11 cellular contexts compared by ENCODE assay signal in genomic region chrX:46953137-46953527, GRCh38. TPM values are rescaled to one million over a fixed set of nuclear protein-coding genes. Genes with fewer than 3 reads are reported as not detected.
DNase-seq lines count a peak whose midpoint lies in the region; ATAC-seq and TF ChIP-seq lines count a peak whose summit lies in the region.
"Had no signal": no experiment of that assay in that cellular context is flagged by ENCODE, and none has a peak within 500 bp of the region (broad histone marks: within the 10 kb centered on the region; RNA-seq: fewer than 3 reads in every experiment).

No MANE protein-coding gene starts in this region.

- peaks cover 18% of the 10 kb centered on the region for H3K9me3 Mint-ChIP-seq in progenitor cell of endocrine pancreas (ENCODE audit: low read depth)

- H3K27me3 ChIP-seq in suprapubic skin (no peaks in the 10 kb centered on the region), smooth muscle cell (ENCODE audit: low read depth) (no peaks in the 10 kb centered on the region)

- H3K27ac Mint-ChIP-seq in progenitor cell of endocrine pancreas = peak overlapping the region; percentile 97

- 65% methylated on average over 5 of the region's 5 CpGs for WGBS in suprapubic skin
- WGBS in smooth muscle cell (ENCODE audit: low lambda C conversion rate) = 59% methylated on average over 5 of the region's 5 CpGs

- H2AFZ ChIP-seq in smooth muscle cell (ENCODE audit: low read depth) = no peak overlapping the region

- no peak for TF ChIP-seq POLR2A in suprapubic skin (IDR thresholded peaks at IDR 0.05)

- H3K4me2 ChIP-seq in smooth muscle cell = no peak overlapping the region

- no peaks in the 10 kb centered on the region for H3K36me3 Mint-ChIP-seq in progenitor cell of endocrine pancreas (ENCODE audit: insufficient read depth)

- ATAC-seq in GM18907 (IDR thresholded peaks at IDR 0.05; ENCODE audit: unreplicated experiment) = peak; percentile 73
- peak; percentile 68 for ATAC-seq in HG02763 (IDR thresholded peaks at IDR 0.05; ENCODE audit: unreplicated experiment)
- no peak for ATAC-seq in GM19452 (IDR thresholded peaks at IDR 0.05; ENCODE audit: unreplicated experiment)

- TF ChIP-seq EP300 in suprapubic skin (IDR thresholded peaks at IDR 0.05) = no peak

- H3K79me2 ChIP-seq in smooth muscle cell (ENCODE audit: low read depth) = peaks cover 31% of the 10 kb centered on the region

- peaks cover 31% of the 10 kb centered on the region for H3K4me1 Mint-ChIP-seq in progenitor cell of endocrine pancreas (ENCODE audit: low read depth)

- H3K4me3 ChIP-seq in suprapubic skin (no peak overlapping the region), smooth muscle cell (no peak overlapping the region)

- no peaks in the 10 kb centered on the region for H4K20me1 ChIP-seq in smooth muscle cell (ENCODE audit: low read depth)

- no peaks in the 10 kb centered on the region for H3K9me3 ChIP-seq in suprapubic skin
- H3K9me3 ChIP-seq in smooth muscle cell (replicated peaks; ENCODE audit: low read depth) = no peaks in the 10 kb centered on the region

- H3K27me3 Mint-ChIP-seq in progenitor cell of endocrine pancreas = no peaks in the 10 kb centered on the region

- H3F3A ChIP-seq in smooth muscle cell (ENCODE audit: low read depth) = no peaks in the 10 kb centered on the region

- no peaks in the 10 kb centered on the region for H3K4me1 ChIP-seq in suprapubic skin
- H3K4me1 ChIP-seq in smooth muscle cell (ENCODE audit: low read depth) = peaks cover 3% of the 10 kb centered on the region

- H3K9ac ChIP-seq in smooth muscle cell (ENCODE audit: low read depth) = no peak overlapping the region

- H3K36me3 ChIP-seq in suprapubic skin (no peaks in the 10 kb centered on the region), smooth muscle cell (ENCODE audit: low read depth) (no peaks in the 10 kb centered on the region)

- no peak overlapping the region for H3K27ac ChIP-seq in suprapubic skin
- no peak overlapping the region for H3K27ac ChIP-seq in smooth muscle cell (ENCODE audit: low read depth)

- TF ChIP-seq CTCF in progenitor cell of endocrine pancreas (IDR thresholded peaks at IDR 0.05; ENCODE audit: unreplicated experiment) = no peak
- no peak for TF ChIP-seq CTCF in suprapubic skin (IDR thresholded peaks at IDR 0.05)
- TF ChIP-seq CTCF in smooth muscle cell (IDR thresholded peaks at IDR 0.05; ENCODE audit: borderline replicate concordance, insufficient read depth, poor library complexity, severe bottlenecking) = no peak

- DNase-seq in RPMI8226 (peak; percentile 59), progenitor cell of endocrine pancreas (ENCODE audit: low spot score, unreplicated experiment) (no peak), suprapubic skin (ENCODE audit: low spot score in 2 of 2) (no peak), smooth muscle cell (lab: John Stamatoyannopoulos, UW; ENCODE audit: unreplicated experiment) (no peak), NCI-H2196 treated with DMSO at 0.1 percent for 48 hours (lab: John Stamatoyannopoulos, UW; ENCODE audit: unreplicated experiment) (no peak)
- DNase-seq: GDM1; NCI-H2029 treated with DMSO at 0.1 percent for 48 hours; stimulated activated naive CD4-positive, alpha-beta T cell had no signal

- no peak overlapping the region for H3K4me3 Mint-ChIP-seq in progenitor cell of endocrine pancreas (ENCODE audit: low read depth)

RNA-seq across cellular contexts. Expression of gene JADE3, which starts 40.9 kb away (rescaled TPM):
- total RNA-seq in progenitor cell of endocrine pancreas (22.5 and 23.4 TPM in 2 replicates), suprapubic skin (1 to 10 TPM; 3.6 to 6.2 (median 5.1) TPM), smooth muscle cell (6.7 and 7.2 TPM in 2 replicates)
- polyA plus RNA-seq in smooth muscle cell = 2.0 and 4.3 TPM in 2 replicates
